ENCODE assay signal across 12 cellular contexts in genomic region chr2:42049411-42050349, GRCh38. TPM values are rescaled to one million over a fixed set of nuclear protein-coding genes. Genes with fewer than 3 reads are reported as not detected.
A peak's percentile ranks its signal among the peaks of the same experiment; 100 is the strongest.
DNase-seq lines count a peak whose midpoint lies in the region; ATAC-seq and TF ChIP-seq lines count a peak whose summit lies in the region.
"Had no signal": no experiment of that assay in that cellular context is flagged by ENCODE, and none has a peak within 500 bp of the region (broad histone marks: within the 10 kb centered on the region; RNA-seq: fewer than 3 reads in every experiment).

No MANE protein-coding gene starts in this region.

- H3K9me3 ChIP-seq in mucosa of stomach (ENCODE audit: control insufficient read depth, low read length) (no peaks in the 10 kb centered on the region), upper lobe of right lung (no peaks in the 10 kb centered on the region)

- no peaks in the 10 kb centered on the region for H3K36me3 Mint-ChIP-seq in activated T-cell treated with anti-CD3 and anti-CD28 coated beads, Interleukin-2, amount 50 U/mL, for 24 hours (ENCODE audit: low read depth)

- ATAC-seq in upper lobe of right lung (no peak), HG02759 (IDR thresholded peaks at IDR 0.05; ENCODE audit: unreplicated experiment) (no peak), GM19324 (IDR thresholded peaks at IDR 0.05; ENCODE audit: low FRiP score, unreplicated experiment) (no peak), GM19023 (IDR thresholded peaks at IDR 0.05; ENCODE audit: unreplicated experiment) (no peak)

- TF ChIP-seq POLR2A in erythroblast (IDR thresholded peaks at IDR 0.05; ENCODE audit: low read length) = no peak

- H3K4me1 Mint-ChIP-seq in activated T-cell treated with anti-CD3 and anti-CD28 coated beads, Interleukin-2, amount 50 U/mL, for 24 hours (ENCODE audit: low read depth) = peaks cover 6% of the 10 kb centered on the region
- H3K4me1 Mint-ChIP-seq: central memory CD8-positive, alpha-beta T cell had no signal

- H3K27ac ChIP-seq in upper lobe of right lung = peak overlapping the region; percentile 76

- TF ChIP-seq CTCF in upper lobe of right lung (IDR thresholded peaks at IDR 0.05) = no peak

- H3K4me3 Mint-ChIP-seq in activated T-cell treated with anti-CD3 and anti-CD28 coated beads, Interleukin-2, amount 50 U/mL, for 24 hours = peak overlapping the region; percentile 51

- no peak overlapping the region for H3K27ac Mint-ChIP-seq in activated T-cell treated with anti-CD3 and anti-CD28 coated beads, Interleukin-2, amount 50 U/mL, for 24 hours

- H3K27me3 ChIP-seq in mucosa of stomach (ENCODE audit: control insufficient read depth, insufficient read depth, low read length) = peaks cover 7% of the 10 kb centered on the region
- no peaks in the 10 kb centered on the region for H3K27me3 ChIP-seq in upper lobe of right lung

- H3K4me3 ChIP-seq in mucosa of stomach (ENCODE audit: low read length) (peak overlapping the region; percentile 81), upper lobe of right lung (peak overlapping the region; percentile 63)

- peaks cover 58% of the 10 kb centered on the region for H3K27me3 Mint-ChIP-seq in activated T-cell treated with anti-CD3 and anti-CD28 coated beads, Interleukin-2, amount 50 U/mL, for 24 hours

- H3K36me3 ChIP-seq in mucosa of stomach (ENCODE audit: control insufficient read depth, insufficient read depth, low read length) (no peaks in the 10 kb centered on the region), upper lobe of right lung (no peaks in the 10 kb centered on the region)

- no peaks in the 10 kb centered on the region for H3K9me3 Mint-ChIP-seq in activated T-cell treated with anti-CD3 and anti-CD28 coated beads, Interleukin-2, amount 50 U/mL, for 24 hours
- H3K9me3 Mint-ChIP-seq: central memory CD8-positive, alpha-beta T cell had no signal

- intact Hi-C loops in upper lobe of right lung (cut with DNase I) = no loop called here

- H3K4me1 ChIP-seq in mucosa of stomach (ENCODE audit: control insufficient read depth, insufficient read depth, low read length) (peaks cover 67% of the 10 kb centered on the region), upper lobe of right lung (peaks cover 26% of the 10 kb centered on the region)

- no peak for DNase-seq in activated T-cell treated with anti-CD3 and anti-CD28 coated beads, Interleukin-2, amount 50 U/mL, for 24 hours
- no peak for DNase-seq in activated T-cell treated with anti-CD3 and anti-CD28 coated beads, Interleukin-2, amount 50 U/mL, for 1 hour
- DNase-seq in erythroblast (lab: John Stamatoyannopoulos, UW) (peak; percentile 12 to 42), upper lobe of right lung (no peak)
- DNase-seq: ACHN, NCI-H187, T1000 had no signal

- H3K9ac ChIP-seq in mucosa of stomach (ENCODE audit: low read length) = peak overlapping the region; percentile 90

RNA-seq across cellular contexts. Expression of gene PKDCC, which starts 1.9 kb away (rescaled TPM):
- 65.5 TPM for total RNA-seq in upper lobe of right lung

Comparison
In these comparisons a context has a peak if more than half of its experiments do, and no peak if none do; other contexts are left out.
1. DNase-seq: peak in erythroblast (2 of 2); none in activated T-cell treated with anti-CD3 and anti-CD28 coated beads, Interleukin-2, amount 50 U/mL, for 24 hours (single experiment), activated T-cell treated with anti-CD3 and anti-CD28 coated beads, Interleukin-2, amount 50 U/mL, for 1 hour (single experiment) and upper lobe of right lung (single experiment).